26 cellular contexts compared by ENCODE assay signal in the genomic region with DNA sequence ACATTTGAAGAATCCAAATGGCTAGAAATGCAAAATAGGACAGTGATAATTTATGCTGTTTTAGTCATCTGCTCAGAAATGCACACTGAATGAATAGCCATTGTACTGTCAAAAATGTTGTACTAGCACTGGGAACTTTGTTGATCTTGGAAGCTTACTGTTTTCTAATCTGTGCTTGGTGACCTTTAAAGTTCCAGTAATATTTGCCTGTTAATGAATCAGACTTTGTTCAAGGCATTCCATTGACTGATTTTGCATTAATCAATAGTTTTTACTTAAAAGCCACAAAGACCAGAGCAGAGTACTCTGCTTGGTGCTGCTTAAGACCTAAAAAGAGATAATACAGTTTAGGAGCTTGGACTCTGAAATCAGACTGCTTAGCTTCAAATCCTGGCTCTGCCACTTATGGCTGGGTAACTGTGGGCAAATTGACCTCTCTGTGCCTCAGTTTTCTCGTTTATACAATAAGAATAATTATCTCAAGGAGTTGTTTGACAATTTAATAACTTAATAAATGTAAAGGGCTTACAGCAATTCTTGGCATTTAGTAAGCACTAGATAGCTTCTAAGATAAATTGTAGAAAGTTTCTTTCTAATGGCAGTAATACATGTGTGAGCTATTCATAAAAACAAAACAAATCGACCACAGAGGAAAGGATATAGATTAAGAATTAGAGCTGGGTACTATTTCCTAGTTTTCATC. TPM values are rescaled to one million over a fixed set of nuclear protein-coding genes. Genes with fewer than 3 reads are reported as not detected.
DNase-seq lines count a peak whose midpoint lies in the region; ATAC-seq lines count a peak whose summit lies in the region.
"Had no signal": no experiment of that assay in that cellular context is flagged by ENCODE, and none has a peak within 500 bp of the region (broad histone marks: within the 10 kb centered on the region; RNA-seq: fewer than 3 reads in every experiment).

No MANE protein-coding gene starts in this region.

- peak overlapping the region; percentile 84 for H3K27ac ChIP-seq in caudate nucleus (ENCODE audit: low read depth, low read length)
- H3K27ac ChIP-seq: A549, GM23248, KMS-11, RWPE1 had no signal

- ATAC-seq in left lobe of liver (peak; percentile 24), HG02588 (IDR thresholded peaks at IDR 0.05; ENCODE audit: unreplicated experiment) (no peak), GM19452 (IDR thresholded peaks at IDR 0.05; ENCODE audit: unreplicated experiment) (no peak)
- ATAC-seq: A549; activated CD4-positive, alpha-beta T cell treated with anti-CD3 and anti-CD28 coated beads for 36 hours; SK-N-SH treated with all-trans-retinoic acid at 6 μM for 48 hours had no signal

- DNase-seq in G401 (ENCODE audit: low spot score) (peak; percentile 22), caudate nucleus (lab: John Stamatoyannopoulos, UW) (peak in 1 of 61 donors; percentile 7), left lobe of liver (ENCODE audit: low spot score) (no peak), putamen (ENCODE audit: low spot score) (peak; percentile 74), germinal center (ENCODE audit: low spot score) (no peak), A172 (ENCODE audit: low spot score) (no peak)
- DNase-seq: activated CD4-positive, alpha-beta T cell treated with anti-CD3 and anti-CD28 coated beads for 36 hours; activated effector memory CD4-positive, alpha-beta T cell treated with Interleukin-2 at 50 U/mL for 16 hours; activated naive CD8-positive, alpha-beta T cell treated with anti-CD3 and anti-CD28 coated beads for 36 hours; activated T-cell treated with anti-CD3 and anti-CD28 coated beads for 4 hours; BE2C; GF-D8; GM23248; NCI-H2029 treated with DMSO at 0.1 percent for 48 hours; NCI-H2227 treated with DMSO at 0.1 percent for 48 hours; NCI-H774; retina; stimulated activated CD4-positive, alpha-beta T cell treated with anti-CD3 and anti-CD28 coated beads, Interleukin-1b, Interleukin-23, amount 100 ng/mL, for 48 hours; stimulated activated CD8-positive, alpha-beta memory T cell treated with anti-CD3 and anti-CD28 coated beads, Interleukin-4, amount 100 ng/mL, for 48 hours had no signal

- in situ Hi-C loops in G401 (cut with HindIII; ENCODE audit: low sequenced_read_pairs): no loop called here

RNA-seq across cellular contexts. Expression of a gene that starts 4.6 kb away (rescaled TPM):
- total RNA-seq in G401 (2014; rRNA removed; shearing (Covaris generic)): 0.24 TPM in 1 of 2 replicates, not detected in the other
- 3.1 TPM for total RNA-seq in left lobe of liver
- 0.03 TPM in 1 of 2 replicates, not detected in the other for total RNA-seq in A172 (2014; rRNA removed; shearing (Covaris generic))
- total RNA-seq: fibroblast of villous mesenchyme, GM23248 had no signal

Comparison
In these comparisons a context has a peak if more than half of its experiments do, and no peak if none do; other contexts are left out.
1. DNase-seq: peak in G401 (single experiment) and putamen (single experiment); none in left lobe of liver (single experiment), germinal center (single experiment) and A172 (single experiment).